ENCODE assay signal across 17 cellular contexts in the genomic region with DNA sequence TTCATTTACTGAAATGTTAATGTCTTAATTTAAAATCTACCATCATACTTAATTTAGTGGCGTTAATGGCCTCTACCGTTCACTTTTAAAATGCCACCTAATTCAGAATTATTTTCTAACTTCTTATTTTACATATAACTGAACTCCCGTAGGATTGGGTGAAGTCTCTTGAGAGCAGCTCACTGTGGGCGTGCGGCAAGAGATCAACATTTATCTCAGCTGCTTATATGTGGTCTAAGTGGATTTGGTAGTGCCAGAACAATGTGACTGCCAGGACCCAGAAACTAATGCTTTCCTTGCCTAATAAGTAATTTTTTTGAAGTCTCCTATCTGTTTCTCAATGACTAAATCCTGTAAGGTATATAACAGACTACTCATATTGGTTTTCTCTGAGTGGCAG. TPM values are rescaled to one million over a fixed set of nuclear protein-coding genes. Genes with fewer than 3 reads are reported as not detected.
DNase-seq lines count a peak whose midpoint lies in the region; ATAC-seq and TF ChIP-seq lines count a peak whose summit lies in the region.
"Had no signal": no experiment of that assay in that cellular context is flagged by ENCODE, and none has a peak within 500 bp of the region (broad histone marks: within the 10 kb centered on the region; RNA-seq: fewer than 3 reads in every experiment).

No MANE protein-coding gene starts in this region.

- no peak for TF ChIP-seq POLR2A in breast epithelium (IDR thresholded peaks at IDR 0.05)

- H3K27ac Mint-ChIP-seq in stimulated activated memory B cell treated with anti-CD40 and anti-IgM and Interleukin-4, amounts not matched to agents 10 μg/mL and 1 μg/mL and 100 μg/mL, for 72 hours = no peak overlapping the region
- H3K27ac Mint-ChIP-seq: activated T-cell treated with anti-CD3 and anti-CD28 coated beads, Interleukin-2, amount 50 U/mL, for 24 hours; CD4-positive, CD25-positive, alpha-beta regulatory T cell had no signal

- H3K27me3 Mint-ChIP-seq in stimulated activated memory B cell treated with anti-CD40 and anti-IgM and Interleukin-4, amounts not matched to agents 10 μg/mL and 1 μg/mL and 100 μg/mL, for 72 hours = no peaks in the 10 kb centered on the region
- H3K27me3 Mint-ChIP-seq: activated T-cell treated with anti-CD3 and anti-CD28 coated beads, Interleukin-2, amount 50 U/mL, for 24 hours; CD4-positive, CD25-positive, alpha-beta regulatory T cell; IgD-negative memory B cell had no signal

- H3K36me3 ChIP-seq in breast epithelium (no peaks in the 10 kb centered on the region), tibial artery (no peaks in the 10 kb centered on the region)

- H3K4me3 ChIP-seq in breast epithelium (no peak overlapping the region), right cardiac atrium (ENCODE audit: low read length) (no peak overlapping the region), tibial artery (peak overlapping the region; percentile 17 to 30)

- WGBS in right cardiac atrium = 34% methylated on average over 5 of the region's 5 CpGs

- H3K27me3 ChIP-seq in breast epithelium (no peaks in the 10 kb centered on the region), right cardiac atrium (ENCODE audit: control insufficient read depth, insufficient read depth) (no peaks in the 10 kb centered on the region), tibial artery (no peaks in the 10 kb centered on the region)

- peak overlapping the region; percentile 2 to 33 for H3K27ac ChIP-seq in breast epithelium
- H3K27ac ChIP-seq in right cardiac atrium (ENCODE audit: low read length) = no peak overlapping the region
- peak overlapping the region; percentile 58 to 75 for H3K27ac ChIP-seq in tibial artery

- no peaks in the 10 kb centered on the region for H3K36me3 Mint-ChIP-seq in stimulated activated memory B cell treated with anti-CD40 and anti-IgM and Interleukin-4, amounts not matched to agents 10 μg/mL and 1 μg/mL and 100 μg/mL, for 72 hours
- H3K36me3 Mint-ChIP-seq: CD4-positive, CD25-positive, alpha-beta regulatory T cell; IgD-negative memory B cell had no signal

- H3K4me1 ChIP-seq in breast epithelium = no peaks in the 10 kb centered on the region
- peaks cover 2% of the 10 kb centered on the region for H3K4me1 ChIP-seq in right cardiac atrium (ENCODE audit: control insufficient read depth, insufficient read depth, low read length)
- H3K4me1 ChIP-seq in tibial artery = peaks cover 0 to 54% (median 20%) of the 10 kb centered on the region in 4 donors

- H3K4me3 Mint-ChIP-seq in stimulated activated memory B cell treated with anti-CD40 and anti-IgM and Interleukin-4, amounts not matched to agents 10 μg/mL and 1 μg/mL and 100 μg/mL, for 72 hours = no peak overlapping the region
- H3K4me3 Mint-ChIP-seq: activated T-cell treated with anti-CD3 and anti-CD28 coated beads, Interleukin-2, amount 50 U/mL, for 24 hours; CD4-positive, CD25-positive, alpha-beta regulatory T cell; IgD-negative memory B cell had no signal

- ATAC-seq in right cardiac atrium = peak; percentile 54 to 65
- ATAC-seq in stimulated activated memory B cell treated with anti-CD40 and anti-IgM and Interleukin-4, amounts not matched to agents 10 μg/mL and 1 μg/mL and 100 μg/mL, for 72 hours = no peak
- ATAC-seq in HG03442 (IDR thresholded peaks at IDR 0.05; ENCODE audit: unreplicated experiment) = no peak

- peaks cover 18% of the 10 kb centered on the region for H3K4me1 Mint-ChIP-seq in stimulated activated memory B cell treated with anti-CD40 and anti-IgM and Interleukin-4, amounts not matched to agents 10 μg/mL and 1 μg/mL and 100 μg/mL, for 72 hours

- no peaks in the 10 kb centered on the region for H3K9me3 Mint-ChIP-seq in stimulated activated memory B cell treated with anti-CD40 and anti-IgM and Interleukin-4, amounts not matched to agents 10 μg/mL and 1 μg/mL and 100 μg/mL, for 72 hours
- H3K9me3 Mint-ChIP-seq: activated T-cell treated with anti-CD3 and anti-CD28 coated beads, Interleukin-2, amount 50 U/mL, for 24 hours; CD4-positive, CD25-positive, alpha-beta regulatory T cell; IgD-negative memory B cell had no signal

- DNase-seq in NCI-H82 treated with DMSO at 0.1 percent for 48 hours (lab: John Stamatoyannopoulos, UW; ENCODE audit: unreplicated experiment) (peak; percentile 50), breast epithelium (ENCODE audit: low spot score in 2 of 2) (no peak), right cardiac atrium (peak in 1 of 3 donors; percentile 53), tibial artery (no peak), ureter (ENCODE audit: low spot score) (no peak)
- DNase-seq: activated T-cell treated with anti-CD3 and anti-CD28 coated beads, Interleukin-2, amount 50 U/mL, for 24 hours; anterior cingulate cortex; CD4-positive, CD25-positive, alpha-beta regulatory T cell; GDM1; NCI-H1694; NK-92 treated with Interleukin-12 subunit alpha and Interleukin-12 subunit beta, amount 100 ng/mL, for 24 hours; posterior cingulate gyrus; stimulated activated CD4-positive, alpha-beta T cell treated with anti-CD3 and anti-CD28 coated beads, Interleukin-4, amount 100 ng/mL, for 4 hours; stimulated activated naive CD4-positive, alpha-beta T cell treated with Interleukin-2 at 50 U/mL for 16 hours had no signal

- TF ChIP-seq CTCF in breast epithelium (IDR thresholded peaks at IDR 0.05) (no peak), tibial artery (IDR thresholded peaks at IDR 0.05) (no peak)

- H3K9me3 ChIP-seq in breast epithelium = no peaks in the 10 kb centered on the region
- H3K9me3 ChIP-seq in right cardiac atrium (ENCODE audit: control insufficient read depth, low read length) = no peaks in the 10 kb centered on the region
- no peaks in the 10 kb centered on the region for H3K9me3 ChIP-seq in tibial artery

- intact Hi-C loops in breast epithelium (cut with DNase I; ENCODE audit: low total_unique reads) = loop anchor here (1.0 kb wide), 1 partner anchor 9 kb away; no protein-coding TSS in a partner anchor
- intact Hi-C loops in right cardiac atrium (cut with DNase I) = no loop called here
- intact Hi-C loops in tibial artery (cut with DNase I; ENCODE audit: low total_unique reads) = no loop called here

RNA-seq across cellular contexts. Expression of gene NFE2L2, which starts 11.1 kb away (rescaled TPM):
- 100 to 1,000 TPM in 2 of 3 donors, 10 to 100 TPM in 1; 63.8 to 133 (median 124) TPM for total RNA-seq in breast epithelium
- 10 to 100 TPM; 70.0 to 95.7 (median 77.7) TPM for total RNA-seq in right cardiac atrium
- polyA plus RNA-seq in right cardiac atrium = 55.8 TPM
- 190 TPM for total RNA-seq in ureter

Comparison
In these comparisons a context has a peak if more than half of its experiments do, and no peak if none do; other contexts are left out.
1. H3K4me3 ChIP-seq: peak in tibial artery (2 of 2); none in breast epithelium (0 of 3) and right cardiac atrium (single experiment).
2. ATAC-seq: peak in right cardiac atrium (2 of 2); none in stimulated activated memory B cell treated with anti-CD40 and anti-IgM and Interleukin-4, amounts not matched to agents 10 μg/mL and 1 μg/mL and 100 μg/mL, for 72 hours (single experiment) and HG03442 (single experiment).